8 cellular contexts compared by ENCODE assay signal in genomic region chr5:103119067-103119764, GRCh38. TPM values are rescaled to one million over a fixed set of nuclear protein-coding genes. Genes with fewer than 3 reads are reported as not detected.
DNase-seq lines count a peak whose midpoint lies in the region; ATAC-seq and TF ChIP-seq lines count a peak whose summit lies in the region.

No MANE protein-coding gene starts in this region.

- peak overlapping the region; percentile 97 for H3K27ac Mint-ChIP-seq in activated T-helper 17 cell treated with anti-CD3 and anti-CD28 coated beads, Interleukin-2, amount 50 U/mL, for 72 hours
- peak overlapping the region; percentile 99 for H3K27ac Mint-ChIP-seq in stimulated activated naive B cell treated with anti-CD40 and anti-IgM and Interleukin-4, amounts not matched to agents 10 μg/mL and 1 μg/mL and 100 μg/mL, for 72 hours

- peaks cover 24% of the 10 kb centered on the region for H3K4me1 Mint-ChIP-seq in activated T-helper 17 cell treated with anti-CD3 and anti-CD28 coated beads, Interleukin-2, amount 50 U/mL, for 72 hours
- peaks cover 15 to 38% of the 10 kb centered on the region in 2 donors for H3K4me1 Mint-ChIP-seq in stimulated activated naive B cell treated with anti-CD40 and anti-IgM and Interleukin-4, amounts not matched to agents 10 μg/mL and 1 μg/mL and 100 μg/mL, for 72 hours

- H3K27me3 Mint-ChIP-seq in activated T-helper 17 cell treated with anti-CD3 and anti-CD28 coated beads, Interleukin-2, amount 50 U/mL, for 72 hours = no peaks in the 10 kb centered on the region
- no peaks in the 10 kb centered on the region for H3K27me3 Mint-ChIP-seq in stimulated activated naive B cell treated with anti-CD40 and anti-IgM and Interleukin-4, amounts not matched to agents 10 μg/mL and 1 μg/mL and 100 μg/mL, for 72 hours

- peak overlapping the region; percentile 95 for H3K27ac ChIP-seq in AG04450 (ENCODE audit: low read depth, low read length)

- TF ChIP-seq CTCF in AG04450 (IDR thresholded peaks at IDR 0.05; ENCODE audit: low read depth, low read length) = no peak

- H3K9me3 Mint-ChIP-seq in activated T-helper 17 cell treated with anti-CD3 and anti-CD28 coated beads, Interleukin-2, amount 50 U/mL, for 72 hours = no peaks in the 10 kb centered on the region
- H3K9me3 Mint-ChIP-seq in stimulated activated naive B cell treated with anti-CD40 and anti-IgM and Interleukin-4, amounts not matched to agents 10 μg/mL and 1 μg/mL and 100 μg/mL, for 72 hours = no peaks in the 10 kb centered on the region

- no peaks in the 10 kb centered on the region for H3K27me3 ChIP-seq in AG04450 (ENCODE audit: control insufficient read depth, insufficient read depth, low read length)

- POLR2A ChIA-PET in AG04450 (lab: Yijun Ruan, JAX) = no interaction called here
- POLR2A ChIA-PET in HEK293T (lab: Yijun Ruan, JAX) = interaction anchor here (0.6 to 2.3 kb wide), 16 partner anchors 8 to 394 kb away, joined by 3 to 22 read pairs (median 4); partner anchors contain the start of genes MACIR and PAM

- H3K4me3 Mint-ChIP-seq in activated T-helper 17 cell treated with anti-CD3 and anti-CD28 coated beads, Interleukin-2, amount 50 U/mL, for 72 hours = peak overlapping the region; percentile 87
- peak overlapping the region; percentile 96 to 98 for H3K4me3 Mint-ChIP-seq in stimulated activated naive B cell treated with anti-CD40 and anti-IgM and Interleukin-4, amounts not matched to agents 10 μg/mL and 1 μg/mL and 100 μg/mL, for 72 hours

- H3K36me3 Mint-ChIP-seq in activated T-helper 17 cell treated with anti-CD3 and anti-CD28 coated beads, Interleukin-2, amount 50 U/mL, for 72 hours (ENCODE audit: low read depth) = peaks cover 5% of the 10 kb centered on the region
- peaks cover 8 to 16% of the 10 kb centered on the region in 2 donors for H3K36me3 Mint-ChIP-seq in stimulated activated naive B cell treated with anti-CD40 and anti-IgM and Interleukin-4, amounts not matched to agents 10 μg/mL and 1 μg/mL and 100 μg/mL, for 72 hours

- H3K4me3 ChIP-seq in AG04450 (ENCODE audit: low read depth, low read length) (peak overlapping the region; percentile 90), iPS-11a (ENCODE audit: low read depth, low read length) (peak overlapping the region; percentile 91)

- CTCF ChIA-PET in AG04450 (lab: Charles Lee) = interaction anchor here (0.6 to 2.3 kb wide), 4 partner anchors 14 to 339 kb away, joined by 3 to 18 read pairs (median 3); no protein-coding TSS in a partner anchor
- CTCF ChIA-PET in HEK293T (lab: Yijun Ruan, JAX) = interaction anchor here (0.6 to 0.7 kb wide), 2 partner anchors 9 to 491 kb away, joined by 3 read pairs; no protein-coding TSS in a partner anchor

- no peak for DNase-seq in AG04450 (ENCODE audit: low read depth, low spot score)
- no peak for DNase-seq in HEK293T (ENCODE audit: extremely low spot score)
- no peak for DNase-seq in stimulated activated naive B cell treated with anti-CD40 and anti-IgM and Interleukin-4, amounts not matched to agents 10 μg/mL and 1 μg/mL and 100 μg/mL, for 72 hours
- DNase-seq in NCI-H1417 (lab: John Stamatoyannopoulos, UW) = no peak

- no peak for ATAC-seq in activated T-helper 17 cell treated with anti-CD3 and anti-CD28 coated beads, Interleukin-2, amount 50 U/mL, for 72 hours (replicated peaks)
- no peak for ATAC-seq in stimulated activated naive B cell treated with anti-CD40 and anti-IgM and Interleukin-4, amounts not matched to agents 10 μg/mL and 1 μg/mL and 100 μg/mL, for 72 hours (replicated peaks)
- ATAC-seq in HG03439 (IDR thresholded peaks at IDR 0.05; ENCODE audit: unreplicated experiment) (no peak), GM21786 (IDR thresholded peaks at IDR 0.05; ENCODE audit: unreplicated experiment) (no peak)

- no peaks in the 10 kb centered on the region for H3K9me3 ChIP-seq in AG04450 (ENCODE audit: control insufficient read depth, insufficient read depth, low read length)

TF ChIP-seq in HEK293T, 16 proteins besides CTCF, POLR2A, EP300 and RAD21:
- peak; percentile 39 for TF ChIP-seq L3MBTL2 (conservative IDR thresholded peaks at IDR 0.05)
- no peak for TF ChIP-seq LEF1 (IDR thresholded peaks at IDR 0.05; ENCODE audit: borderline replicate concordance)

RNA-seq across cellular contexts. Expression of gene GIN1, which starts 0.7 kb away (rescaled TPM):
- polyA plus RNA-seq in AG04450 (2011; rRNA removed) = 4.3 and 7.7 TPM in 2 replicates
- 2.8 and 4.5 TPM in 2 replicates for polyA minus RNA-seq in AG04450 (2011; rRNA and poly(A)+ RNA removed)
- total RNA-seq in activated T-helper 17 cell treated with anti-CD3 and anti-CD28 coated beads, Interleukin-2, amount 50 U/mL, for 72 hours = 1 to 10 TPM; 5.6 to 8.5 TPM

RNA-seq across cellular contexts. Expression of gene PPIP5K2, which starts 0.9 kb away (rescaled TPM):
- 56.7 and 75.9 TPM in 2 replicates for polyA plus RNA-seq in AG04450 (2011; rRNA removed)
- 77.2 and 125 TPM in 2 replicates for polyA minus RNA-seq in AG04450 (2011; rRNA and poly(A)+ RNA removed)
- 10 to 100 TPM; 47.1 to 53.3 TPM for total RNA-seq in activated T-helper 17 cell treated with anti-CD3 and anti-CD28 coated beads, Interleukin-2, amount 50 U/mL, for 72 hours
